17 cellular contexts compared by ENCODE assay signal in genomic region chr7:7675686-7676085, GRCh38.
"Had no signal": no experiment of that assay in that cellular context is flagged by ENCODE, and none has a peak within 500 bp of the region (broad histone marks: within the 10 kb centered on the region; RNA-seq: fewer than 3 reads in every experiment).

No MANE protein-coding gene starts in this region.

- H3K4me3 Mint-ChIP-seq: activated CD4-positive, alpha-beta T cell treated with anti-CD3 and anti-CD28 coated beads, Interleukin-2, amount 10 ng/mL, durations not matched to agents 7 days and 5 days; neural crest cell had no signal

- DNase-seq: activated CD4-positive, alpha-beta T cell treated with anti-CD3 and anti-CD28 coated beads, Interleukin-2, amount 10 ng/mL, durations not matched to agents 7 days and 5 days; activated naive CD4-positive, alpha-beta T cell; adrenal gland; caudate nucleus; effector CD8-positive, alpha-beta T cell; gastrocnemius medialis; heart right ventricle; islet precursor cell; left lung; mesenchymal stem cell; spleen; stimulated activated CD4-positive, alpha-beta T cell treated with anti-CD3 and anti-CD28 coated beads, Interleukin-1b, Interleukin-23, amount 100 ng/mL, for 48 hours; stimulated activated naive CD4-positive, alpha-beta T cell; T1000; testis had no signal

- H3K27me3 Mint-ChIP-seq: activated CD4-positive, alpha-beta T cell treated with anti-CD3 and anti-CD28 coated beads, Interleukin-2, amount 10 ng/mL, durations not matched to agents 7 days and 5 days had no signal

- H3K27ac Mint-ChIP-seq: activated CD4-positive, alpha-beta T cell treated with anti-CD3 and anti-CD28 coated beads, Interleukin-2, amount 10 ng/mL, durations not matched to agents 7 days and 5 days had no signal

- ATAC-seq: gastrocnemius medialis, heart right ventricle, left lung, sciatic nerve had no signal
